8 cellular contexts compared by ENCODE assay signal in the genomic region with DNA sequence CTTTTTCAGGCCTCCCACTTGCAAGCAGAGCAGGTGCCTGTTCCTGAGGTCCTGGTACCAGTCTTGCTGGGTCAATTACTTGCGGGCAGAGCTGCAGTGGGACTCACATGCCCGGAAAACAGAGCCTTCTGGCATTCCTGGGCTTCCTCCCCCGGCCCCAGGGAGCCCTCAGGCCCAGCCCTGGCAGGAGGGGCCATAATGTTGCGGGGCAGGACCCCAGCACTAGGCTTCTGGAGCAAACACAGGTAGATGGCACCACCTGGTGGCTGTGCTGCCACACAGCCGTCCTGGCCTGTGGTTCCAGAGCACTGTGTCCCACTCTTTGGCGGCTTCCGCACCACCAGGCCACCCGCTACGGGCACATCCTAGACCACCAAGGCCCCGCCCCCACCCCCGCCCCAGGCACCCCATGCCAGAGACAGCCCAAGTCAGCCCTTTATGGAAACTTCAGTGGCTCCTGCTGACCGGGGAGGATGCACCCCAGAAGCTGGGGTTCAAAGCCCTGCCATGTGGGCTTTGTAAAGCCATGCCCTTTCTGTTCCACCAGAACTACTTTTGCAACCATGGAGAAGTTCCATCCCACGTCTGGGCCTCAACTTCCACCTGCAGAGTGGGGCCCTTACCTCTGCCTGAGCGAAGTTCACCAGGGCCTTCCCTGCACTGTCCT. TPM values are rescaled to one million over a fixed set of nuclear protein-coding genes. Genes with fewer than 3 reads are reported as not detected.
DNase-seq lines count a peak whose midpoint lies in the region; ATAC-seq and TF ChIP-seq lines count a peak whose summit lies in the region.
"Not testable (repeated sequence)": the region's sequence is repeated elsewhere in the genome, so short reads cannot be mapped to it uniquely, and the experiment has no call there.

No MANE protein-coding gene starts in this region.

- not testable (repeated sequence) for H3K27me3 Mint-ChIP-seq in T-cell; activated T-helper 2 cell treated with anti-CD3 and anti-CD28 coated beads, Interferon-gamma antibody, Interleukin-2, Interleukin-4, amounts not matched to agents 10 μg/mL and 5 μg/mL and 100 μg/mL, durations not matched to agents 14 hours and 24 hours and 36 hours (ENCODE audit: low read depth)

- H4K8ac ChIP-seq in mesendoderm (ENCODE audit: low read depth, low read length): not testable (repeated sequence)

- H3K36me3 ChIP-seq in mesendoderm (ENCODE audit: control insufficient read depth, insufficient read depth, low read length): not testable (repeated sequence)

- peak; percentile 9 to 21 for DNase-seq in AML-193 (lab: John Stamatoyannopoulos, UW)
- peak; percentile 53 for DNase-seq in NCI-H1694 treated with DMSO at 0.1 percent for 48 hours (lab: John Stamatoyannopoulos, UW)
- peak; percentile 13 to 67 (median 50) for DNase-seq in T-cell
- DNase-seq in activated T-helper 2 cell treated with anti-CD3 and anti-CD28 coated beads, Interferon-gamma antibody, Interleukin-2, Interleukin-4, amounts not matched to agents 10 μg/mL and 5 μg/mL and 100 μg/mL, durations not matched to agents 14 hours and 24 hours and 36 hours (ENCODE audit: low spot score): peak; percentile 55
- DNase-seq in erythroblast (lab: John Stamatoyannopoulos, UW): peak; percentile 67 to 81
- DNase-seq in mesendoderm: peak; percentile 88
- peak; percentile 22 to 56 (median 22) for DNase-seq in stimulated activated CD4-positive, alpha-beta T cell treated with anti-CD3 and anti-CD28 coated beads, TNF-alpha, amount 100 ng/mL, for 1 hour (ENCODE audit: low read depth in 3 of 3, low spot score in 1 of 3)

- not testable (repeated sequence) for H4K5ac ChIP-seq in mesendoderm (ENCODE audit: low read length)

- ATAC-seq in GM21526 (IDR thresholded peaks at IDR 0.05; ENCODE audit: low FRiP score, unreplicated experiment) (peak; percentile 55), T-cell (replicated peaks in 1 of 4) (peak; percentile 76 to 91 (median 78))

- H3K4me3 Mint-ChIP-seq in T-cell; activated T-helper 2 cell treated with anti-CD3 and anti-CD28 coated beads, Interferon-gamma antibody, Interleukin-2, Interleukin-4, amounts not matched to agents 10 μg/mL and 5 μg/mL and 100 μg/mL, durations not matched to agents 14 hours and 24 hours and 36 hours (ENCODE audit: low read depth): not testable (repeated sequence)

- not testable (repeated sequence) for H3K27ac ChIP-seq in mesendoderm (ENCODE audit: low read depth, low read length)

- not testable (repeated sequence) for H3K9me3 Mint-ChIP-seq in T-cell; activated T-helper 2 cell treated with anti-CD3 and anti-CD28 coated beads, Interferon-gamma antibody, Interleukin-2, Interleukin-4, amounts not matched to agents 10 μg/mL and 5 μg/mL and 100 μg/mL, durations not matched to agents 14 hours and 24 hours and 36 hours

- not testable (repeated sequence) for H3K4ac ChIP-seq in mesendoderm (ENCODE audit: low read depth, low read length)

- not testable (repeated sequence) for H3K4me1 ChIP-seq in mesendoderm (ENCODE audit: control insufficient read depth, low read depth, low read length)

- not testable (repeated sequence) for H3K4me1 Mint-ChIP-seq in T-cell; activated T-helper 2 cell treated with anti-CD3 and anti-CD28 coated beads, Interferon-gamma antibody, Interleukin-2, Interleukin-4, amounts not matched to agents 10 μg/mL and 5 μg/mL and 100 μg/mL, durations not matched to agents 14 hours and 24 hours and 36 hours (ENCODE audit: low read depth)

- WGBS in mesendoderm (ENCODE audit: extremely low coverage, insufficient coverage, low lambda C conversion rate): no CpG with 5 or more reads among the region's 14 CpGs

- H3K27ac Mint-ChIP-seq in T-cell; activated T-helper 2 cell treated with anti-CD3 and anti-CD28 coated beads, Interferon-gamma antibody, Interleukin-2, Interleukin-4, amounts not matched to agents 10 μg/mL and 5 μg/mL and 100 μg/mL, durations not matched to agents 14 hours and 24 hours and 36 hours: not testable (repeated sequence)

- H2BK120ac ChIP-seq in mesendoderm (ENCODE audit: low read depth, low read length): not testable (repeated sequence)

- peak overlapping the region; percentile 60 for H3K56ac ChIP-seq in mesendoderm (ENCODE audit: low read length)

- not testable (repeated sequence) for H3K27me3 ChIP-seq in mesendoderm (ENCODE audit: insufficient read depth, low read length, poor library complexity)

- H2BK15ac ChIP-seq in mesendoderm (replicated peaks; ENCODE audit: low read depth): not testable (repeated sequence)

- H3K79me2 ChIP-seq in mesendoderm (ENCODE audit: control insufficient read depth, insufficient read depth, low read length): not testable (repeated sequence)

- not testable (repeated sequence) for H2BK5ac ChIP-seq in mesendoderm (ENCODE audit: low read length)

- not testable (repeated sequence) for H2AK5ac ChIP-seq in mesendoderm (ENCODE audit: low read length)

- not testable (repeated sequence) for H3K36me3 Mint-ChIP-seq in T-cell; activated T-helper 2 cell treated with anti-CD3 and anti-CD28 coated beads, Interferon-gamma antibody, Interleukin-2, Interleukin-4, amounts not matched to agents 10 μg/mL and 5 μg/mL and 100 μg/mL, durations not matched to agents 14 hours and 24 hours and 36 hours (ENCODE audit: low read depth)

- H3K9ac ChIP-seq in mesendoderm (ENCODE audit: low read length): not testable (repeated sequence)

- not testable (repeated sequence) for H3K18ac ChIP-seq in mesendoderm (ENCODE audit: low read length)

- H3K4me3 ChIP-seq in mesendoderm (ENCODE audit: low read length): not testable (repeated sequence)

- TF ChIP-seq POLR2A in erythroblast (IDR thresholded peaks at IDR 0.05; ENCODE audit: low read length): not testable (repeated sequence)

- H3K23ac ChIP-seq in mesendoderm (ENCODE audit: low read length): not testable (repeated sequence)

- H3K79me1 ChIP-seq in mesendoderm (ENCODE audit: low read length): not testable (repeated sequence)

- intact Hi-C loops in activated T-helper 2 cell treated with anti-CD3 and anti-CD28 coated beads, Interferon-gamma antibody, Interleukin-2, Interleukin-4, amounts not matched to agents 10 μg/mL and 5 μg/mL and 100 μg/mL, durations not matched to agents 14 hours and 24 hours and 36 hours (cut with micrococcal nuclease): loop anchor here (2.0 kb wide), 1 partner anchor 315 kb away; a partner anchor contains a TSS

- CTCF ChIA-PET in T-cell (lab: Charles Lee): interaction anchor here (0.5 to 1.1 kb wide), 5 partner anchors 12 to 316 kb away, joined by 3 to 5 read pairs (median 4); a partner anchor contains a TSS

- not testable (repeated sequence) for H3K4me2 ChIP-seq in mesendoderm (ENCODE audit: low read length)

- POLR2A ChIA-PET in T-cell (lab: Charles Lee): not testable (repeated sequence)

RNA-seq across cellular contexts. Expression of a gene that starts 28.9 kb away (rescaled TPM):
- under 1 TPM in 3 of 5 donors, not detected in 2; 0.06 to 0.07 (median 0.06) TPM for total RNA-seq in T-cell
- total RNA-seq in activated T-helper 2 cell treated with anti-CD3 and anti-CD28 coated beads, Interferon-gamma antibody, Interleukin-2, Interleukin-4, amounts not matched to agents 10 μg/mL and 5 μg/mL and 100 μg/mL, durations not matched to agents 14 hours and 24 hours and 36 hours: 0.02 TPM in 1 of 2 replicates, not detected in the other
- 0.34 TPM for polyA plus RNA-seq in mesendoderm (2013, experiment 1 of 2)
- polyA plus RNA-seq in mesendoderm (2013, experiment 2 of 2): 0.35 TPM

RNA-seq across cellular contexts. Expression of a gene that starts 36.1 kb away (rescaled TPM):
- total RNA-seq in T-cell: 1 to 10 TPM; 1.4 to 3.4 (median 2.5) TPM
- total RNA-seq in activated T-helper 2 cell treated with anti-CD3 and anti-CD28 coated beads, Interferon-gamma antibody, Interleukin-2, Interleukin-4, amounts not matched to agents 10 μg/mL and 5 μg/mL and 100 μg/mL, durations not matched to agents 14 hours and 24 hours and 36 hours: 6.8 and 7.4 TPM in 2 replicates
- polyA plus RNA-seq in mesendoderm (2013, experiment 1 of 2): 10.5 TPM
- polyA plus RNA-seq in mesendoderm (2013, experiment 2 of 2): 10.4 TPM

RNA-seq across cellular contexts. Expression of a gene that starts 43.8 kb away (rescaled TPM):
- total RNA-seq in T-cell: 10 to 100 TPM; 39.6 to 86.6 (median 81.8) TPM
- 103 and 106 TPM in 2 replicates for total RNA-seq in activated T-helper 2 cell treated with anti-CD3 and anti-CD28 coated beads, Interferon-gamma antibody, Interleukin-2, Interleukin-4, amounts not matched to agents 10 μg/mL and 5 μg/mL and 100 μg/mL, durations not matched to agents 14 hours and 24 hours and 36 hours
- 112 TPM for polyA plus RNA-seq in mesendoderm (2013, experiment 1 of 2)
- 110 TPM for polyA plus RNA-seq in mesendoderm (2013, experiment 2 of 2)

RNA-seq across cellular contexts. Expression of a gene that starts 58.3 kb away (rescaled TPM):
- 10 to 100 TPM; 17.7 to 26.7 (median 20.8) TPM for total RNA-seq in T-cell
- total RNA-seq in activated T-helper 2 cell treated with anti-CD3 and anti-CD28 coated beads, Interferon-gamma antibody, Interleukin-2, Interleukin-4, amounts not matched to agents 10 μg/mL and 5 μg/mL and 100 μg/mL, durations not matched to agents 14 hours and 24 hours and 36 hours: 32.7 and 40.9 TPM in 2 replicates
- 23.3 TPM for polyA plus RNA-seq in mesendoderm (2013, experiment 1 of 2)
- polyA plus RNA-seq in mesendoderm (2013, experiment 2 of 2): 23.1 TPM

Comparison
In these comparisons a context has a peak if more than half of its experiments do, and no peak if none do; other contexts are left out.
1. DNase-seq: peak in every context shown above with its lines; median percentile 88 in mesendoderm; 74 in erythroblast; 55 in activated T-helper 2 cell treated with anti-CD3 and anti-CD28 coated beads, Interferon-gamma antibody, Interleukin-2, Interleukin-4, amounts not matched to agents 10 μg/mL and 5 μg/mL and 100 μg/mL, durations not matched to agents 14 hours and 24 hours and 36 hours; 53 in NCI-H1694 treated with DMSO at 0.1 percent for 48 hours; 50 in T-cell; 22 in stimulated activated CD4-positive, alpha-beta T cell treated with anti-CD3 and anti-CD28 coated beads, TNF-alpha, amount 100 ng/mL, for 1 hour; 15 in AML-193.